ENCODE assay signal across 12 cellular contexts in genomic region chr3:11555823-11556222, GRCh38.
DNase-seq lines count a peak whose midpoint lies in the region; ATAC-seq, FAIRE-seq and TF ChIP-seq lines count a peak whose summit lies in the region.
"Had no signal": no experiment of that assay in that cellular context is flagged by ENCODE, and none has a peak within 500 bp of the region (broad histone marks: within the 10 kb centered on the region; RNA-seq: fewer than 3 reads in every experiment).

No MANE protein-coding gene starts in this region.

- TF ChIP-seq CTCF in HFFc6 (IDR thresholded peaks at IDR 0.05) (no peak), astrocyte (IDR thresholded peaks at IDR 0.05; ENCODE audit: insufficient read depth, low read depth, low read length) (no peak), mesothelial cell of epicardium (IDR thresholded peaks at IDR 0.05; ENCODE audit: unreplicated experiment) (no peak), testis (IDR thresholded peaks at IDR 0.05) (no peak)

- H3K4me2 ChIP-seq in astrocyte (ENCODE audit: low read length), result no peak overlapping the region

- H3K4me3 Mint-ChIP-seq in HFFc6, result no peak overlapping the region
- peak overlapping the region; percentile 34 for H3K4me3 Mint-ChIP-seq in astrocyte (ENCODE audit: unreplicated experiment)
- H3K4me3 Mint-ChIP-seq in mesothelial cell of epicardium, result no peak overlapping the region
- H3K4me3 Mint-ChIP-seq: activated T-helper 17 cell treated with anti-CD3 and anti-CD28 coated beads, Interleukin-2, amount 50 U/mL, for 72 hours; stimulated activated naive B cell treated with anti-CD40 and anti-IgM and Interleukin-4, amounts not matched to agents 10 μg/mL and 1 μg/mL and 100 μg/mL, for 72 hours had no signal

- H2AFZ ChIP-seq in astrocyte (ENCODE audit: low read depth, low read length), result no peak overlapping the region

- H3K9me3 Mint-ChIP-seq in HFFc6 (no peaks in the 10 kb centered on the region), astrocyte (ENCODE audit: unreplicated experiment) (no peaks in the 10 kb centered on the region), mesothelial cell of epicardium (peaks cover 4% of the 10 kb centered on the region)
- H3K9me3 Mint-ChIP-seq: activated T-helper 17 cell treated with anti-CD3 and anti-CD28 coated beads, Interleukin-2, amount 50 U/mL, for 72 hours; stimulated activated naive B cell treated with anti-CD40 and anti-IgM and Interleukin-4, amounts not matched to agents 10 μg/mL and 1 μg/mL and 100 μg/mL, for 72 hours had no signal

- peaks cover 49% of the 10 kb centered on the region for H3K36me3 Mint-ChIP-seq in HFFc6 (ENCODE audit: low read depth)
- H3K36me3 Mint-ChIP-seq in astrocyte (ENCODE audit: low read depth, unreplicated experiment), result peaks cover 22% of the 10 kb centered on the region
- H3K36me3 Mint-ChIP-seq in mesothelial cell of epicardium, result peaks cover 23% of the 10 kb centered on the region

- H3K4me1 ChIP-seq in astrocyte (ENCODE audit: insufficient read depth, low read length) (peaks cover 46% of the 10 kb centered on the region), testis (peaks cover 60% of the 10 kb centered on the region)

- H3K4me3 ChIP-seq in astrocyte (ENCODE audit: insufficient read depth, low read depth, low read length) (no peak overlapping the region), testis (no peak overlapping the region)

- peaks cover 51% of the 10 kb centered on the region for H4K20me1 ChIP-seq in astrocyte (ENCODE audit: insufficient read depth, low read length)

- no peak overlapping the region for H3K9ac ChIP-seq in astrocyte (ENCODE audit: low read length)

- peaks cover 14% of the 10 kb centered on the region for H3K36me3 ChIP-seq in astrocyte (ENCODE audit: insufficient read depth, low read length)
- no peaks in the 10 kb centered on the region for H3K36me3 ChIP-seq in testis (ENCODE audit: low read depth, missing control alignments)

- H3K9me3 ChIP-seq in astrocyte (ENCODE audit: insufficient read depth, low read depth, low read length), result no peaks in the 10 kb centered on the region
- H3K9me3 ChIP-seq in testis, result no peaks in the 10 kb centered on the region

- H3K27ac Mint-ChIP-seq in HFFc6 (peak overlapping the region; percentile 26; the same call in 1 of the 2 replicates), astrocyte (ENCODE audit: unreplicated experiment) (peak overlapping the region; percentile 82), mesothelial cell of epicardium (peak overlapping the region; percentile 34)
- H3K27ac Mint-ChIP-seq: activated T-helper 17 cell treated with anti-CD3 and anti-CD28 coated beads, Interleukin-2, amount 50 U/mL, for 72 hours had no signal

- intact Hi-C loops in testis (cut with DNase I; ENCODE audit: low total_unique reads), result no loop called here

- peaks cover 62% of the 10 kb centered on the region for H3K79me2 ChIP-seq in astrocyte (ENCODE audit: insufficient read depth, low read length)

- no peaks in the 10 kb centered on the region for H3K27me3 ChIP-seq in astrocyte (ENCODE audit: insufficient read depth, low read length)
- H3K27me3 ChIP-seq in testis, result no peaks in the 10 kb centered on the region

- H3K27me3 Mint-ChIP-seq in HFFc6 (ENCODE audit: insufficient read depth) (peaks cover 28% of the 10 kb centered on the region), astrocyte (ENCODE audit: low read depth, unreplicated experiment) (no peaks in the 10 kb centered on the region), mesothelial cell of epicardium (ENCODE audit: low read depth) (no peaks in the 10 kb centered on the region)
- H3K27me3 Mint-ChIP-seq: activated T-helper 17 cell treated with anti-CD3 and anti-CD28 coated beads, Interleukin-2, amount 50 U/mL, for 72 hours; stimulated activated naive B cell treated with anti-CD40 and anti-IgM and Interleukin-4, amounts not matched to agents 10 μg/mL and 1 μg/mL and 100 μg/mL, for 72 hours had no signal

- 73 to 91% methylated on average over 9 of the region's 9 CpGs for WGBS in testis, 2 donors

- H3K4me1 Mint-ChIP-seq in HFFc6 (ENCODE audit: low read depth) (peaks cover 59% of the 10 kb centered on the region), astrocyte (ENCODE audit: low read depth, unreplicated experiment) (peaks cover 41% of the 10 kb centered on the region), mesothelial cell of epicardium (peaks cover 32% of the 10 kb centered on the region)
- H3K4me1 Mint-ChIP-seq: activated T-helper 17 cell treated with anti-CD3 and anti-CD28 coated beads, Interleukin-2, amount 50 U/mL, for 72 hours had no signal

- H3K27ac ChIP-seq in astrocyte (ENCODE audit: low read depth, low read length) (no peak overlapping the region), testis (peak overlapping the region; percentile 52 to 80)

- TF ChIP-seq POLR2A in testis (IDR thresholded peaks at IDR 0.05), result no peak

- no peak for ATAC-seq in activated CD4-positive, CD25-positive, alpha-beta regulatory T cell treated with anti-CD3 and anti-CD28 coated beads, Interleukin-2, amount 50 U/mL, for 24 hours
- ATAC-seq: activated T-helper 17 cell treated with anti-CD3 and anti-CD28 coated beads, Interleukin-2, amount 50 U/mL, for 72 hours; HepG2; stimulated activated naive B cell treated with anti-CD40 and anti-IgM and Interleukin-4, amounts not matched to agents 10 μg/mL and 1 μg/mL and 100 μg/mL, for 72 hours had no signal

- no peak for FAIRE-seq in astrocyte (lab: Jason Lieb, UNC)
- FAIRE-seq: HepG2 had no signal

- no peak for DNase-seq in HFFc6
- DNase-seq in astrocyte (ENCODE audit: low read depth), result no peak
- DNase-seq in mesothelial cell of epicardium (ENCODE audit: low spot score in 2 of 2, unreplicated experiment in 2 of 2), result no peak
- DNase-seq in testis, result no peak
- DNase-seq in NCI-H526 (lab: John Stamatoyannopoulos, UW), result no peak
- no peak for DNase-seq in epidermal melanocyte (ENCODE audit: insufficient read length, low spot score)
- DNase-seq: MM.1S; NCI-H2107; stimulated activated naive B cell treated with anti-CD40 and anti-IgM and Interleukin-4, amounts not matched to agents 10 μg/mL and 1 μg/mL and 100 μg/mL, for 72 hours had no signal

Comparison
In these comparisons a context has a peak if more than half of its experiments do, and no peak if none do; other contexts are left out.
1. H3K27ac Mint-ChIP-seq: peak in every context shown above with its lines; median percentile 82 in astrocyte; 34 in mesothelial cell of epicardium; 26 in HFFc6.